Comparison of ENCODE assay signal across 28 cellular contexts in genomic region chr6:1372690-1373089, GRCh38. TPM values are rescaled to one million over a fixed set of nuclear protein-coding genes. Genes with fewer than 3 reads are reported as not detected.
"Had no signal": no experiment of that assay in that cellular context is flagged by ENCODE, and none has a peak within 500 bp of the region (broad histone marks: within the 10 kb centered on the region; RNA-seq: fewer than 3 reads in every experiment).

No MANE protein-coding gene starts in this region.

- DNase-seq: activated CD4-positive, alpha-beta T cell treated with anti-CD3 and anti-CD28 coated beads, Interleukin-2, amount 50 U/mL, for 48 hours; activated CD8-positive, alpha-beta T cell treated with anti-CD3 and anti-CD28 coated beads, Interleukin-2, amount 10 ng/mL, durations not matched to agents 7 days and 5 days; activated gamma-delta T cell; activated naive CD4-positive, alpha-beta T cell treated with Interleukin-2 at 50 U/mL for 16 hours; activated naive CD8-positive, alpha-beta T cell treated with anti-CD3 and anti-CD28 coated beads, Interleukin-2, amount 10 ng/mL, durations not matched to agents 7 days and 5 days; activated T-cell treated with anti-CD3 and anti-CD28 coated beads, Interleukin-2, amount 50 U/mL, for 24 hours; amygdala; NCI-H1092 treated with DMSO at 0.1 percent for 48 hours; NCI-H1417; NCI-H146; NCI-H187; NCI-H2029 treated with DMSO at 0.1 percent for 48 hours; NCI-H2107; NCI-H2171 treated with DMSO at 0.1 percent for 48 hours; NCI-H345; NCI-H524 treated with DMSO at 0.1 percent for 48 hours; NCI-H748 treated with DMSO at 0.1 percent for 48 hours; PC-9; T1000; WERI-Rb-1 had no signal

- H2AFZ ChIP-seq: PC-9 had no signal

- H3K4me1 ChIP-seq: ascending aorta had no signal

- H3K4me2 ChIP-seq: PC-9 had no signal

- H3K27ac ChIP-seq: ascending aorta, cardiac muscle cell, PC-9, RWPE1, WERI-Rb-1 had no signal

- H3K4me3 ChIP-seq: ascending aorta, cardiac muscle cell, PC-9 had no signal

- H3K36me3 ChIP-seq: ascending aorta, cardiac muscle cell, WERI-Rb-1 had no signal

RNA-seq across cellular contexts. Expression of gene FOXF2, which starts 16.7 kb away (rescaled TPM):
- total RNA-seq: activated CD4-positive, alpha-beta T cell treated with anti-CD3 and anti-CD28 coated beads, Interleukin-2, amount 10 ng/mL, durations not matched to agents 24 days and 14 days; activated CD8-positive, alpha-beta T cell treated with anti-CD3 and anti-CD28 coated beads, Interleukin-2, amount 10 ng/mL, durations not matched to agents 7 days and 5 days; activated naive CD8-positive, alpha-beta T cell treated with anti-CD3 and anti-CD28 coated beads, Interleukin-2, amount 10 ng/mL, durations not matched to agents 7 days and 5 days; activated T-helper 2 cell treated with anti-CD3 and anti-CD28 coated beads, Interferon-gamma antibody, Interleukin-2, Interleukin-4, amounts not matched to agents 10 μg/mL and 5 μg/mL and 100 μg/mL, durations not matched to agents 14 hours and 24 hours and 36 hours; OCI-LY7; PC-9; T-helper 1 cell treated with Interleukin-12 subunit alpha and Interleukin-12 subunit beta and Interleukin-4 antibody, amounts not matched to agents 30 ng/mL and 1 ng/mL, for 36 hours; T-helper 2 cell treated with Interferon-gamma antibody and Interleukin-4, amounts not matched to agents 100 ng/mL and 5 ng/mL, for 36 hours had no signal
